15 cellular contexts compared by ENCODE assay signal in the genomic region with DNA sequence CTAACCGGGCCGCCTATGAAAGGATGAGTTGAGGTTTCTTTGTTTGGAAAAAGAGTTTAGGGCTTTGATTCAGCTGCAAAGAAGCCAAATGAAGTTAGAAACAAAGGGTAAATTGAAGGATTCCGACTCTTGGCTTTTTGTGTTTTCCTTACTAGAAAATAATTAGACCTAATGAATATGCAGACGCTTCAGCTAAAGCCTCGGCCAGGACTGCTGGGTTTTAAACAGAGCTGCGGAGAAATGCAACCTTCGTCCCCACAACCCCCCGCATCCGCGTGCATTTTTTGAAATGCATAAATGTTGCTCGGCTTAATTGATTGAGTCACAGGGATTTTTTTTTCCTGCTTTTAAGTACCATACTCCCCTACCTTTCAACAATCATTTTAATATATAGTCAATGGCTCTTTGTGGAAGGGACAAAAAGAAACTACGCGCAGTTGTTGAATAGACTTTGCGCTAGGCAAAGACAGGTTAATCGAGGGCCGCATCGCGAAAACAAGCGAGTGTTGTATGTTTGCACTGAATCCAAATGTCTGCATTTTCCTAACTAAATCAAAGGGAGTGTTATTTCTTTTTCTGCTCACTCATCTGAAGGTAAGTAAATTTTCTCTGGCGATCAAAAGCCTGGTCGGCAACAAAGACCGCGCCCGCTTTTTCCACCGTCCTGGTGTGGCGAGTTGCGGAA. TPM values are rescaled to one million over a fixed set of nuclear protein-coding genes. Genes with fewer than 3 reads are reported as not detected.
A peak's percentile ranks its signal among the peaks of the same experiment; 100 is the strongest.
DNase-seq lines count a peak whose midpoint lies in the region; FAIRE-seq and TF ChIP-seq lines count a peak whose summit lies in the region.
"Had no signal": no experiment of that assay in that cellular context is flagged by ENCODE, and none has a peak within 500 bp of the region (broad histone marks: within the 10 kb centered on the region; RNA-seq: fewer than 3 reads in every experiment).

No MANE protein-coding gene starts in this region.

- no peak for TF ChIP-seq POLR2A in erythroblast (IDR thresholded peaks at IDR 0.05; ENCODE audit: low read length)
- no peak for TF ChIP-seq POLR2A in GM12891 (IDR thresholded peaks at IDR 0.05; ENCODE audit: low read depth, low read length)

- H3K36me3 ChIP-seq in iPS-18a (ENCODE audit: control insufficient read depth, low read depth, low read length) = no peaks in the 10 kb centered on the region
- H3K36me3 ChIP-seq: stomach had no signal

- peak overlapping the region; percentile 61 for H3K27ac Mint-ChIP-seq in activated naive CD8-positive, alpha-beta T cell
- H3K27ac Mint-ChIP-seq in activated naive CD8-positive, alpha-beta T cell treated with anti-CD3 and anti-CD28 coated beads for 36 hours = no peak overlapping the region
- H3K27ac Mint-ChIP-seq in activated T-helper 2 cell treated with anti-CD3 and anti-CD28 coated beads, Interferon-gamma antibody, Interleukin-2, Interleukin-4, amounts not matched to agents 10 μg/mL and 5 μg/mL and 100 μg/mL, durations not matched to agents 14 hours and 24 hours and 36 hours = peak overlapping the region; percentile 68

- H3K9me3 Mint-ChIP-seq in activated naive CD8-positive, alpha-beta T cell (ENCODE audit: low read depth) = no peaks in the 10 kb centered on the region
- peaks cover 25% of the 10 kb centered on the region for H3K9me3 Mint-ChIP-seq in activated naive CD8-positive, alpha-beta T cell treated with anti-CD3 and anti-CD28 coated beads for 36 hours
- H3K9me3 Mint-ChIP-seq in activated T-helper 2 cell treated with anti-CD3 and anti-CD28 coated beads, Interferon-gamma antibody, Interleukin-2, Interleukin-4, amounts not matched to agents 10 μg/mL and 5 μg/mL and 100 μg/mL, durations not matched to agents 14 hours and 24 hours and 36 hours = peaks cover 14% of the 10 kb centered on the region

- intact Hi-C loops in activated T-helper 2 cell treated with anti-CD3 and anti-CD28 coated beads, Interferon-gamma antibody, Interleukin-2, Interleukin-4, amounts not matched to agents 10 μg/mL and 5 μg/mL and 100 μg/mL, durations not matched to agents 14 hours and 24 hours and 36 hours (cut with micrococcal nuclease) = loop anchor here (2.0 kb wide), 1 partner anchor 15 kb away; no protein-coding TSS in a partner anchor

- FAIRE-seq in GM12891 (lab: Jason Lieb, UNC) = no peak
- FAIRE-seq: frontal cortex had no signal

- H3K27me3 Mint-ChIP-seq in activated naive CD8-positive, alpha-beta T cell = peaks cover 53% of the 10 kb centered on the region
- H3K27me3 Mint-ChIP-seq in activated naive CD8-positive, alpha-beta T cell treated with anti-CD3 and anti-CD28 coated beads for 36 hours = peaks cover 94% of the 10 kb centered on the region
- peaks cover 71% of the 10 kb centered on the region for H3K27me3 Mint-ChIP-seq in activated T-helper 2 cell treated with anti-CD3 and anti-CD28 coated beads, Interferon-gamma antibody, Interleukin-2, Interleukin-4, amounts not matched to agents 10 μg/mL and 5 μg/mL and 100 μg/mL, durations not matched to agents 14 hours and 24 hours and 36 hours (ENCODE audit: low read depth)

- peaks cover 33% of the 10 kb centered on the region for H3K4me1 Mint-ChIP-seq in activated naive CD8-positive, alpha-beta T cell (ENCODE audit: low read depth)
- peaks cover 25% of the 10 kb centered on the region for H3K4me1 Mint-ChIP-seq in activated naive CD8-positive, alpha-beta T cell treated with anti-CD3 and anti-CD28 coated beads for 36 hours
- H3K4me1 Mint-ChIP-seq in activated T-helper 2 cell treated with anti-CD3 and anti-CD28 coated beads, Interferon-gamma antibody, Interleukin-2, Interleukin-4, amounts not matched to agents 10 μg/mL and 5 μg/mL and 100 μg/mL, durations not matched to agents 14 hours and 24 hours and 36 hours (ENCODE audit: low read depth) = peaks cover 10% of the 10 kb centered on the region

- H3K4me1 ChIP-seq in iPS-18a (ENCODE audit: control insufficient read depth, low read depth, low read length) = peaks cover 55% of the 10 kb centered on the region

- DNase-seq in activated naive CD8-positive, alpha-beta T cell treated with anti-CD3 and anti-CD28 coated beads for 36 hours = no peak
- DNase-seq in activated T-helper 2 cell treated with anti-CD3 and anti-CD28 coated beads, Interferon-gamma antibody, Interleukin-2, Interleukin-4, amounts not matched to agents 10 μg/mL and 5 μg/mL and 100 μg/mL, durations not matched to agents 14 hours and 24 hours and 36 hours (ENCODE audit: low spot score) = no peak
- DNase-seq in SHP77 (lab: John Stamatoyannopoulos, UW) (no peak), erythroblast (lab: John Stamatoyannopoulos, UW) (no peak), GM12891 (ENCODE audit: insufficient read length, low spot score) (no peak)
- DNase-seq: effector CD4-positive, alpha-beta T cell; kidney glomerular epithelial cell; NCI-H226; stomach had no signal

- peaks cover 100% of the 10 kb centered on the region for H3K27me3 ChIP-seq in iPS-18a (ENCODE audit: control insufficient read depth, insufficient read depth, low read length)

- no peak overlapping the region for H3K4me3 Mint-ChIP-seq in activated naive CD8-positive, alpha-beta T cell
- H3K4me3 Mint-ChIP-seq in activated naive CD8-positive, alpha-beta T cell treated with anti-CD3 and anti-CD28 coated beads for 36 hours = no peak overlapping the region
- no peak overlapping the region for H3K4me3 Mint-ChIP-seq in activated T-helper 2 cell treated with anti-CD3 and anti-CD28 coated beads, Interferon-gamma antibody, Interleukin-2, Interleukin-4, amounts not matched to agents 10 μg/mL and 5 μg/mL and 100 μg/mL, durations not matched to agents 14 hours and 24 hours and 36 hours (ENCODE audit: low read depth)

- H3K4me3 ChIP-seq in iPS-18a (ENCODE audit: low read length) = peak overlapping the region; percentile 69

- no peak overlapping the region for H3K9ac ChIP-seq in iPS-18a (ENCODE audit: low read length)

- no peaks in the 10 kb centered on the region for H3K9me3 ChIP-seq in iPS-18a (ENCODE audit: control insufficient read depth, low read depth, low read length)

- peaks cover 5% of the 10 kb centered on the region for H3K36me3 Mint-ChIP-seq in activated naive CD8-positive, alpha-beta T cell
- H3K36me3 Mint-ChIP-seq in activated naive CD8-positive, alpha-beta T cell treated with anti-CD3 and anti-CD28 coated beads for 36 hours = peaks cover 33% of the 10 kb centered on the region
- peaks cover 9% of the 10 kb centered on the region for H3K36me3 Mint-ChIP-seq in activated T-helper 2 cell treated with anti-CD3 and anti-CD28 coated beads, Interferon-gamma antibody, Interleukin-2, Interleukin-4, amounts not matched to agents 10 μg/mL and 5 μg/mL and 100 μg/mL, durations not matched to agents 14 hours and 24 hours and 36 hours (ENCODE audit: low read depth)

- H3K27ac ChIP-seq in iPS-18a (ENCODE audit: low read length) = no peak overlapping the region
- H3K27ac ChIP-seq in temporal lobe (ENCODE audit: low read depth, low read length) = peak overlapping the region; percentile 41
- H3K27ac ChIP-seq: stomach had no signal

TF ChIP-seq in GM12891, 5 proteins besides CTCF, POLR2A, EP300 and RAD21:
- TF ChIP-seq SPI1 (IDR thresholded peaks at IDR 0.05; ENCODE audit: low read depth, low read length) (no peak), TAF1 (IDR thresholded peaks at IDR 0.05; ENCODE audit: low read depth, low read length) (no peak), PAX5 (IDR thresholded peaks at IDR 0.05; ENCODE audit: insufficient read depth, low read length, severe bottlenecking) (no peak), POU2F2 (IDR thresholded peaks at IDR 0.05; ENCODE audit: low read depth, low read length) (no peak), POLR2AphosphoS5 (IDR thresholded peaks at IDR 0.05; ENCODE audit: low read depth, low read length) (no peak)

RNA-seq across cellular contexts. Expression of gene ZIC4, which starts 1.3 kb away (rescaled TPM):
- total RNA-seq in activated naive CD8-positive, alpha-beta T cell treated with anti-CD3 and anti-CD28 coated beads for 36 hours = not detected
- total RNA-seq in activated T-helper 2 cell treated with anti-CD3 and anti-CD28 coated beads, Interferon-gamma antibody, Interleukin-2, Interleukin-4, amounts not matched to agents 10 μg/mL and 5 μg/mL and 100 μg/mL, durations not matched to agents 14 hours and 24 hours and 36 hours = not detected in 2 replicates
- total RNA-seq in temporal lobe = 1.5 TPM
- polyA plus RNA-seq in GM12891 (2012; ENCODE audit: low read depth, missing spikeins) = not detected
- total RNA-seq: stomach; T-helper 2 cell treated with Interferon-gamma antibody and Interleukin-4, amounts not matched to agents 100 ng/mL and 5 ng/mL, for 36 hours had no signal
- polyA plus RNA-seq: adipose tissue, stomach had no signal

RNA-seq across cellular contexts. Expression of gene ZIC1, which starts 1.5 kb away (rescaled TPM):
- not detected for total RNA-seq in activated naive CD8-positive, alpha-beta T cell treated with anti-CD3 and anti-CD28 coated beads for 36 hours
- total RNA-seq in activated T-helper 2 cell treated with anti-CD3 and anti-CD28 coated beads, Interferon-gamma antibody, Interleukin-2, Interleukin-4, amounts not matched to agents 10 μg/mL and 5 μg/mL and 100 μg/mL, durations not matched to agents 14 hours and 24 hours and 36 hours = not detected in 2 replicates
- 12.3 TPM for total RNA-seq in temporal lobe
- polyA plus RNA-seq in GM12891 (2012; ENCODE audit: low read depth, missing spikeins) = not detected
- total RNA-seq: stomach; T-helper 2 cell treated with Interferon-gamma antibody and Interleukin-4, amounts not matched to agents 100 ng/mL and 5 ng/mL, for 36 hours had no signal

Comparison
In these comparisons a context has a peak if more than half of its experiments do, and no peak if none do; other contexts are left out.
1. RNA of gene ZIC1, which starts 1.5 kb away (total RNA-seq): 12.3 TPM in temporal lobe (single experiment); not detected in activated naive CD8-positive, alpha-beta T cell treated with anti-CD3 and anti-CD28 coated beads for 36 hours and not detected in activated T-helper 2 cell treated with anti-CD3 and anti-CD28 coated beads, Interferon-gamma antibody, Interleukin-2, Interleukin-4, amounts not matched to agents 10 μg/mL and 5 μg/mL and 100 μg/mL, durations not matched to agents 14 hours and 24 hours and 36 hours; every median in the first group is over 10 times any median in the second.